20 cellular contexts compared by ENCODE assay signal in the genomic region with DNA sequence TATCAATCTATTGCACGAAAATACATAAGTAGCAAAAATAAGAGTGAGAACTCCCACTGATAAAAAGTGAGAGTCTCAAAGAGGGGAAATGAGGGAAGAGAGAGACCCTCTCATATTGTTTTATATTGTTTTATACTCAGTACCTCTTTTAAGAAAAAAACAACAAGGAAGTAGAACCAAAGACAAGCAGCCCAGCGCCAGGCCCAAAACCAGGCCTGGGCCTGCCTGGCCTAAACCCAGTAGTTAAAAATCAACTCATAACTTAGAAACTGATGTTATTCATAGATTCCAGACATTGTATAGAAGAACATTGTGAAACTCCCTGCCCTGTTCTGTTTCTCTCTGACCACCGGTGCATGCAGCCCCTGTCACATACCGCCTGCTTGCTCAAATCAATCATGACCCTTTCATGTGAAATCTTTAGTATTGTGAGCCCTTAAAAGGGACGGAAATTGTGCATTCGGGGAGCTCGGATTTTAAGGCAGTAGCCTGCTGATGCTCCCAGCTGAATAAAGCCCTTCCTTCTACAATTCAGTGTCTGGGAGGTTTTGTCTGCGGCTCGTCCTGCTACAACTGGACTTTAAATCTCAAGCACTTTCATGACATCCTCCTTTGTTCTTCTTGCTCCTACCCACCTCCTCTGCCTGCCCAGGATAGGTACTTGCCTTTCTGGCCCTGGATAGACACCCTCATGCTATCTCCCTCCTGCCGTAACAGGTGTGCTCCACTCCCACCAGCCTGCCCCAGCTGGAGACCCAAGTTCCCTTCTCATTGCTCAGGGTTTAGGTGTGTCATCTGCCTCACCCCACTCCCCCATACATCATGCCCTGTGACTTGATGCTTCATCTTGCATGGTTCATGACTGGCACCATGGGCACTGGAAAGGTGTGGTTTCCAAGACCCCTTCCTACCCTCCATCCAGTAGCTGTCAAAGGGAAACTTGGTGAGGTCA. TPM values are rescaled to one million over a fixed set of nuclear protein-coding genes. Genes with fewer than 3 reads are reported as not detected.
"Had no signal": no experiment of that assay in that cellular context is flagged by ENCODE, and none has a peak within 500 bp of the region (broad histone marks: within the 10 kb centered on the region; RNA-seq: fewer than 3 reads in every experiment).

No MANE protein-coding gene starts in this region.

RNA-seq across cellular contexts. Expression of gene RHEX, which starts 5.6 kb away (rescaled TPM):
- total RNA-seq: activated CD8-positive, alpha-beta T cell treated with anti-CD3 and anti-CD28 coated beads for 36 hours; activated T-cell treated with anti-CD3 and anti-CD28 coated beads, Interleukin-2, amount 50 U/mL, for 4 hours; activated T-helper 17 cell treated with anti-CD3 and anti-CD28 coated beads, Interleukin-2, amount 50 U/mL, for 72 hours; astrocyte; cerebellum; osteocyte; T-helper 2 cell treated with Interferon-gamma antibody and Interleukin-4, amounts not matched to agents 100 ng/mL and 5 ng/mL, for 36 hours; WTC11 had no signal

RNA-seq across cellular contexts. Expression of gene CTSE, which starts 34.9 kb away (rescaled TPM):
- total RNA-seq: activated CD8-positive, alpha-beta T cell treated with anti-CD3 and anti-CD28 coated beads for 36 hours; activated T-helper 17 cell treated with anti-CD3 and anti-CD28 coated beads, Interleukin-2, amount 50 U/mL, for 72 hours; astrocyte; cardiac septum; cerebellum; dorsolateral prefrontal cortex; kidney epithelial cell; osteocyte; posterior vena cava; T-helper 2 cell treated with Interferon-gamma antibody and Interleukin-4, amounts not matched to agents 100 ng/mL and 5 ng/mL, for 36 hours; vagina had no signal
- polyA plus RNA-seq: heart left ventricle, immature natural killer cell had no signal

RNA-seq across cellular contexts. Expression of gene RAB7B, which starts 55.4 kb away (rescaled TPM):
- total RNA-seq: activated CD8-positive, alpha-beta T cell treated with anti-CD3 and anti-CD28 coated beads for 36 hours; activated T-helper 17 cell treated with anti-CD3 and anti-CD28 coated beads, Interleukin-2, amount 50 U/mL, for 72 hours; T-helper 2 cell treated with Interferon-gamma antibody and Interleukin-4, amounts not matched to agents 100 ng/mL and 5 ng/mL, for 36 hours; WTC11 had no signal

RNA-seq across cellular contexts. Expression of gene AVPR1B, which starts 58.6 kb away (rescaled TPM):
- total RNA-seq: activated CD8-positive, alpha-beta T cell treated with anti-CD3 and anti-CD28 coated beads for 36 hours; activated T-cell treated with anti-CD3 and anti-CD28 coated beads, Interleukin-2, amount 50 U/mL, for 4 hours; activated T-helper 17 cell treated with anti-CD3 and anti-CD28 coated beads, Interleukin-2, amount 50 U/mL, for 72 hours; astrocyte; cardiac septum; cerebellum; heart left ventricle; kidney epithelial cell; left lung; lower lobe of right lung; osteocyte; posterior vena cava; spleen; T-helper 2 cell treated with Interferon-gamma antibody and Interleukin-4, amounts not matched to agents 100 ng/mL and 5 ng/mL, for 36 hours; upper lobe of left lung; vagina had no signal
- polyA plus RNA-seq: esophagus, heart left ventricle, immature natural killer cell, spleen had no signal
